In the genomic region with DNA sequence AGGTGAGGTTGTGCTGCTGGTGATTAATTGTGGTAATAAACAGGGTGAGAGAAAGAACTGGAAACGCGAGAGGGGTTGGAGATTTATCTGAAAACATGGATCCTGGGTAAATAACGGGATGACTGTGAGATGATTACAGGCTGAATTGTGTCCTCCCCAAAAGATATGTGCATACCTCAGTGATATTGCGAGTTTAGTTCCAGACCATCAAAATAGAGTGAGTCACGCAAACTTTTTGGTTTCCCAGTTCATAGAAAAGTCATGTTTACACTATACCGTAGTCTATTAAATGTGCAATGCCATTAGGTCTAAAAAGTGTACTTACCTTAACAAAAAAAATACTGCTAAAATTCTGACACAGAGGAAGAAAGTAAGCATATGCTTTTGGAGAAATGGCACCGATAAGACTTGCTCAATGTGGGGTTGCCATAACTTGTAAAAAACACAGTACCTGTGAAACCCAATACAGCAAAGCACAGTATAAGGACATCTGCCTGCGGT, we compare ENCODE assay signal across 25 cellular contexts.
DNase-seq lines count a peak whose midpoint lies in the region; ATAC-seq, FAIRE-seq and TF ChIP-seq lines count a peak whose summit lies in the region.
"Had no signal": no experiment of that assay in that cellular context is flagged by ENCODE, and none has a peak within 500 bp of the region (broad histone marks: within the 10 kb centered on the region; RNA-seq: fewer than 3 reads in every experiment).

No MANE protein-coding gene starts in this region.

- no peak overlapping the region for H3K27ac Mint-ChIP-seq in Calu3 (ENCODE audit: unreplicated experiment)
- H3K27ac Mint-ChIP-seq: activated CD8-positive, alpha-beta memory T cell treated with anti-CD3 and anti-CD28 coated beads, Interleukin-2, amount 10 ng/mL, durations not matched to agents 7 days and 5 days; activated naive CD8-positive, alpha-beta T cell treated with anti-CD3 and anti-CD28 coated beads for 36 hours; mesothelial cell of epicardium; natural killer cell treated with Interleukin-12 subunit alpha and Interleukin-12 subunit beta and Interleukin-15 and Interleukin-18, amount 100 ng/mL, for 72 hours had no signal

- no peak overlapping the region for H2AFZ ChIP-seq in OCI-LY1 (ENCODE audit: low read length)
- H2AFZ ChIP-seq in H1 (ENCODE audit: low read length) = no peak overlapping the region

- H3K27me3 ChIP-seq in OCI-LY1 (ENCODE audit: insufficient read depth, low read length) (no peaks in the 10 kb centered on the region), H1 (replicated peaks in 1 of 4; ENCODE audit: control insufficient read depth in 3 of 4, extremely low read depth in 1 of 4, insufficient read depth in 3 of 4, low read length in 3 of 4) (no peaks in the 10 kb centered on the region), upper lobe of left lung (no peaks in the 10 kb centered on the region)
- H3K27me3 ChIP-seq: cardiac muscle cell, vagina had no signal

- POLR2A ChIA-PET in H1 (lab: Charles Lee; ENCODE audit: partially characterized antibody) = interaction anchor here (0.7 to 1.4 kb wide), 4 partner anchors 12 to 25 kb away, joined by 3 to 5 read pairs (median 3); no protein-coding TSS in a partner anchor

- no peaks in the 10 kb centered on the region for H3K9me2 ChIP-seq in OCI-LY1 (ENCODE audit: low read depth, low read length)

- H3K9ac ChIP-seq in OCI-LY1 (ENCODE audit: low read length) (no peak overlapping the region; the same call in 1 of the 2 replicates), H1 (replicated peaks in 1 of 4; ENCODE audit: extremely low read depth in 1 of 4, low read depth in 3 of 4, low read length in 3 of 4) (no peak overlapping the region; a peak in 1 of 7 replicates)

- no peak for TF ChIP-seq RAD21 in H1 (IDR thresholded peaks at IDR 0.05 in 1 of 2, conservative IDR thresholded peaks at IDR 0.05 in 1 of 2; ENCODE audit: low read depth in 2 of 2, low read length in 2 of 2)

- H2BK15ac ChIP-seq in H1 (ENCODE audit: low read length) = no peak overlapping the region; the same call in 1 of the 2 replicates

- H4K20me1 ChIP-seq in OCI-LY1 (ENCODE audit: insufficient read depth, low read length) = no peaks in the 10 kb centered on the region
- H4K20me1 ChIP-seq in H1 (replicated peaks in 1 of 2; ENCODE audit: control insufficient read depth in 1 of 2, insufficient read depth in 2 of 2, low read length in 2 of 2) = no peaks in the 10 kb centered on the region

- H3K4me3 Mint-ChIP-seq in Calu3 (ENCODE audit: low read depth, unreplicated experiment) = peak overlapping the region; percentile 21
- H3K4me3 Mint-ChIP-seq: activated CD8-positive, alpha-beta memory T cell treated with anti-CD3 and anti-CD28 coated beads, Interleukin-2, amount 10 ng/mL, durations not matched to agents 7 days and 5 days; activated naive CD8-positive, alpha-beta T cell treated with anti-CD3 and anti-CD28 coated beads for 36 hours; mesothelial cell of epicardium; natural killer cell treated with Interleukin-12 subunit alpha and Interleukin-12 subunit beta and Interleukin-15 and Interleukin-18, amount 100 ng/mL, for 72 hours had no signal

- peak overlapping the region; percentile 90 for H2BK12ac ChIP-seq in H1 (ENCODE audit: low read depth, low read length)

- H4K5ac ChIP-seq in H1 (ENCODE audit: insufficient read length, low read depth, low read length) = no peak overlapping the region

- H4K8ac ChIP-seq in H1 (ENCODE audit: extremely low read depth, insufficient read depth, low read length) = no peak overlapping the region

- DNase-seq in Calu3 (no peak), H1 (ENCODE audit: low read depth in 1 of 2, low spot score in 2 of 2) (no peak), non-pigmented ciliary epithelial cell (ENCODE audit: low read depth) (peak; percentile 13), upper lobe of left lung (no peak), GM20000 (ENCODE audit: low spot score) (no peak), H54 (ENCODE audit: insufficient read length, low spot score) (no peak)
- DNase-seq: activated CD4-positive, alpha-beta T cell treated with anti-CD3 and anti-CD28 coated beads for 4 hours; activated CD8-positive, alpha-beta memory T cell treated with anti-CD3 and anti-CD28 coated beads, Interleukin-2, amount 10 ng/mL, durations not matched to agents 7 days and 5 days; activated naive CD8-positive, alpha-beta T cell treated with anti-CD3 and anti-CD28 coated beads for 36 hours; DMS53; dorsolateral prefrontal cortex; left cardiac atrium; NCI-H2171 treated with DMSO at 0.1 percent for 48 hours; NCI-H748 treated with DMSO at 0.1 percent for 48 hours had no signal

- no peak overlapping the region for H3K4me3 ChIP-seq in OCI-LY1 (ENCODE audit: low read depth, low read length, poor library complexity, severe bottlenecking)
- no peak overlapping the region for H3K4me3 ChIP-seq in H1 (ENCODE audit: extremely low read depth in 1 of 4, insufficient read depth in 2 of 4, low read depth in 3 of 4, low read length in 4 of 4)
- H3K4me3 ChIP-seq in upper lobe of left lung = no peak overlapping the region
- H3K4me3 ChIP-seq: cardiac muscle cell, dorsolateral prefrontal cortex, gastroesophageal sphincter, vagina had no signal

- no peak overlapping the region for H3K14ac ChIP-seq in H1 (ENCODE audit: insufficient read length)

- WGBS in H1 (ENCODE audit: extremely low coverage in 1 of 2, insufficient coverage in 1 of 2, insufficient read length in 1 of 2, insufficient replicate concordance in 2 of 2, low coverage in 1 of 2, low lambda C conversion rate in 2 of 2, missing lambda C conversion rate in 1 of 2), 2 experiments = 84% methylated on average over 8 of the region's 8 CpGs; no CpG with 5 or more reads in 1 of the 2 experiments
- WGBS in upper lobe of left lung, 2 donors = 50 to 63% methylated on average over 8 of the region's 8 CpGs

- H3K27ac ChIP-seq in OCI-LY1 (ENCODE audit: low read depth, low read length, poor library complexity, severe bottlenecking) (peak overlapping the region; percentile 87), H1 (ENCODE audit: low read depth, low read length) (no peak overlapping the region), upper lobe of left lung (no peak overlapping the region)
- H3K27ac ChIP-seq: cardiac muscle cell, dorsolateral prefrontal cortex, epithelial cell of prostate, gastroesophageal sphincter, vagina had no signal

- H3K79me2 ChIP-seq in OCI-LY1 (ENCODE audit: insufficient read depth, low read length) (no peaks in the 10 kb centered on the region), H1 (ENCODE audit: control insufficient read depth in 1 of 2, insufficient read depth in 2 of 2, low read length in 2 of 2) (no peaks in the 10 kb centered on the region)

- TF ChIP-seq POLR2A in H1 (IDR thresholded peaks at IDR 0.05; ENCODE audit: control extremely low read depth in 1 of 2, low read depth in 2 of 2, low read length in 2 of 2) (no peak), upper lobe of left lung (IDR thresholded peaks at IDR 0.05) (no peak), H54 (IDR thresholded peaks at IDR 0.05; ENCODE audit: low read depth, low read length) (no peak)

- H2BK120ac ChIP-seq in H1 (replicated peaks; ENCODE audit: low read depth, low read length) = peak overlapping the region; percentile 57

- peak overlapping the region; percentile 77; the same call in 1 of the 2 replicates for H2AK5ac ChIP-seq in H1 (ENCODE audit: low read depth, low read length)

- no peak for FAIRE-seq in H1 (lab: Jason Lieb, UNC)
- FAIRE-seq in H54 (lab: Jason Lieb, UNC) = no peak
- FAIRE-seq: HepG2 had no signal

- TF ChIP-seq CTCF in Calu3 (IDR thresholded peaks at IDR 0.05; ENCODE audit: unreplicated experiment) (no peak), OCI-LY1 (IDR thresholded peaks at IDR 0.05; ENCODE audit: low read length) (no peak), H1 (IDR thresholded peaks at IDR 0.05; ENCODE audit: control extremely low read depth in 1 of 3, insufficient read depth in 1 of 3, low read depth in 1 of 3, low read length in 3 of 3) (no peak), upper lobe of left lung (IDR thresholded peaks at IDR 0.05) (no peak), GM20000 (IDR thresholded peaks at IDR 0.05; ENCODE audit: extremely low read depth, missing control alignments) (no peak)

- no peak for ATAC-seq in upper lobe of left lung (ENCODE audit: low FRiP score in 2 of 2)
- ATAC-seq in HG02840 (IDR thresholded peaks at IDR 0.05; ENCODE audit: low FRiP score, unreplicated experiment) = no peak
- ATAC-seq: activated CD8-positive, alpha-beta memory T cell treated with anti-CD3 and anti-CD28 coated beads, Interleukin-2, amount 10 ng/mL, durations not matched to agents 7 days and 5 days; gastroesophageal sphincter; HepG2; natural killer cell treated with Interleukin-12 subunit alpha and Interleukin-12 subunit beta and Interleukin-15 and Interleukin-18, amount 100 ng/mL, for 72 hours; Panc1; SK-N-SH treated with all-trans-retinoic acid at 6 μM for 48 hours had no signal

- H3K36me3 ChIP-seq in OCI-LY1 (ENCODE audit: insufficient read depth, low read length) (no peaks in the 10 kb centered on the region; the same call in 1 of the 2 replicates), H1 (ENCODE audit: control insufficient read depth in 2 of 4, insufficient read depth in 4 of 4, low read length in 3 of 4) (no peaks in the 10 kb centered on the region), upper lobe of left lung (no peaks in the 10 kb centered on the region)
- H3K36me3 ChIP-seq: cardiac muscle cell, gastroesophageal sphincter, vagina had no signal

- no peaks in the 10 kb centered on the region for H3K79me1 ChIP-seq in H1 (ENCODE audit: low read depth, low read length)

- H3K4me1 Mint-ChIP-seq in Calu3 (ENCODE audit: low read depth, unreplicated experiment) = peaks cover 14% of the 10 kb centered on the region
- H3K4me1 Mint-ChIP-seq: activated CD8-positive, alpha-beta memory T cell treated with anti-CD3 and anti-CD28 coated beads, Interleukin-2, amount 10 ng/mL, durations not matched to agents 7 days and 5 days; activated naive CD8-positive, alpha-beta T cell treated with anti-CD3 and anti-CD28 coated beads for 36 hours had no signal

- H3K27me3 Mint-ChIP-seq in Calu3 (ENCODE audit: unreplicated experiment) = no peaks in the 10 kb centered on the region
- H3K27me3 Mint-ChIP-seq: activated CD8-positive, alpha-beta memory T cell treated with anti-CD3 and anti-CD28 coated beads, Interleukin-2, amount 10 ng/mL, durations not matched to agents 7 days and 5 days; natural killer cell treated with Interleukin-12 subunit alpha and Interleukin-12 subunit beta and Interleukin-15 and Interleukin-18, amount 100 ng/mL, for 72 hours had no signal

- H3K4me2 ChIP-seq in OCI-LY1 (ENCODE audit: low read length) (peak overlapping the region; percentile 26; the same call in 1 of the 2 replicates), H1 (ENCODE audit: insufficient read depth in 1 of 2, low read depth in 2 of 2, low read length in 2 of 2) (no peak overlapping the region)

- H3K4ac ChIP-seq in H1 (replicated peaks; ENCODE audit: insufficient read length, low read depth, low read length) = peak overlapping the region; percentile 19

- CTCF ChIA-PET in Calu3 (lab: Charles Lee) = no interaction called here
- CTCF ChIA-PET in H1 (lab: Charles Lee; ENCODE audit: partially characterized antibody) = interaction anchor here (0.8 kb wide), 1 partner anchor 90 kb away, joined by 3 read pairs; no protein-coding TSS in a partner anchor

- H3K18ac ChIP-seq in H1 (ENCODE audit: extremely low read depth, low read length) = peak overlapping the region; percentile 76; the same call in 1 of the 2 replicates

- no peaks in the 10 kb centered on the region for H3F3A ChIP-seq in OCI-LY1 (ENCODE audit: insufficient read depth, low read length)

- peak overlapping the region; percentile 98 for H2BK5ac ChIP-seq in H1 (ENCODE audit: low read depth, low read length)

- peaks cover 5% of the 10 kb centered on the region for H3K9me3 Mint-ChIP-seq in Calu3 (ENCODE audit: low read depth, unreplicated experiment)
- H3K9me3 Mint-ChIP-seq: activated naive CD8-positive, alpha-beta T cell treated with anti-CD3 and anti-CD28 coated beads for 36 hours; mesothelial cell of epicardium; natural killer cell treated with Interleukin-12 subunit alpha and Interleukin-12 subunit beta and Interleukin-15 and Interleukin-18, amount 100 ng/mL, for 72 hours had no signal

- peaks cover 3% of the 10 kb centered on the region; the same call in 1 of the 2 replicates for H3K23me2 ChIP-seq in H1 (ENCODE audit: low read depth, low read length)

- H3K4me1 ChIP-seq in OCI-LY1 (ENCODE audit: insufficient read depth, low read length, severe bottlenecking) (peaks cover 89% of the 10 kb centered on the region), H1 (replicated peaks in 1 of 4; ENCODE audit: control insufficient read depth in 3 of 4, insufficient read depth in 4 of 4, low read length in 3 of 4) (peaks cover 9 to 26% (median 18%) of the 10 kb centered on the region in 4 experiments), upper lobe of left lung (no peaks in the 10 kb centered on the region)
- H3K4me1 ChIP-seq: gastroesophageal sphincter, vagina had no signal

- H3K36me3 Mint-ChIP-seq in Calu3 (ENCODE audit: insufficient read depth, unreplicated experiment) = peaks cover 5% of the 10 kb centered on the region
- H3K36me3 Mint-ChIP-seq: activated CD8-positive, alpha-beta memory T cell treated with anti-CD3 and anti-CD28 coated beads, Interleukin-2, amount 10 ng/mL, durations not matched to agents 7 days and 5 days; activated naive CD8-positive, alpha-beta T cell treated with anti-CD3 and anti-CD28 coated beads for 36 hours; mesothelial cell of epicardium; natural killer cell treated with Interleukin-12 subunit alpha and Interleukin-12 subunit beta and Interleukin-15 and Interleukin-18, amount 100 ng/mL, for 72 hours had no signal

- H2BK20ac ChIP-seq in H1 (ENCODE audit: low read length) = peak overlapping the region; percentile 78

- no peak for TF ChIP-seq EP300 in H1 (IDR thresholded peaks at IDR 0.05; ENCODE audit: borderline replicate concordance in 1 of 2, low read depth in 2 of 2, low read length in 2 of 2)
- no peak for TF ChIP-seq EP300 in upper lobe of left lung (IDR thresholded peaks at IDR 0.05)

- H3K9me3 ChIP-seq in OCI-LY1 (ENCODE audit: low read length) (no peaks in the 10 kb centered on the region), H1 (ENCODE audit: insufficient read depth in 2 of 2, low read depth in 1 of 2, low read length in 1 of 2) (no peaks in the 10 kb centered on the region), upper lobe of left lung (no peaks in the 10 kb centered on the region)
- H3K9me3 ChIP-seq: gastroesophageal sphincter, vagina had no signal

- no TSS peak for BruUV-seq in Calu3 (replicated peaks; lab: Mats Ljungman, UMichigan)

- no peak overlapping the region for H3K23ac ChIP-seq in H1 (ENCODE audit: insufficient read length)

- H3K56ac ChIP-seq in H1 (replicated peaks; ENCODE audit: insufficient read length, low read depth, low read length) = no peak overlapping the region

- H4K91ac ChIP-seq in H1 (replicated peaks; ENCODE audit: insufficient read length, low read length) = peak overlapping the region; percentile 61

- intact Hi-C loops in Calu3 (cut with micrococcal nuclease; ENCODE audit: unreplicated experiment) = no loop called here
